Comparison of ENCODE assay signal across 12 cellular contexts in the genomic region with DNA sequence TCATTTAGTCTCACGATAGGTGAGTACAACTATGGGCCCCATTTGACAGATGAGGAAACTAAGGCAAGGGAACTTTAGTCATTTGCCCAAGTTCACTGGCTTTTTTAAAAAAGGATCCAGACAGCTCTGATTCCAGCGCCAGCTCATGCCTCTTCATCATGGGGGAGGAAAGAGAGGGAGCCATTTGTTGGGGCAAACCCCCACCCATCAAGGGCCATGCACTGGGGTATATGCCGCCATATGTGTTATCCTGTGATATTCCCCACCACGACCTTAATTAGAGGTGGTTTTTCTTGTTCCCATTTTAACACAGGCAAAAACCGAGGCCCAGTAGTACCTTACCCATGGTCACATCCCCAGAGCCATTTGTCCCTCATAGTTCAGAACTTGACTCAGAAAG. TPM values are rescaled to one million over a fixed set of nuclear protein-coding genes. Genes with fewer than 3 reads are reported as not detected.
A peak's percentile ranks its signal among the peaks of the same experiment; 100 is the strongest.
DNase-seq lines count a peak whose midpoint lies in the region; ATAC-seq and TF ChIP-seq lines count a peak whose summit lies in the region.
"Had no signal": no experiment of that assay in that cellular context is flagged by ENCODE, and none has a peak within 500 bp of the region (broad histone marks: within the 10 kb centered on the region; RNA-seq: fewer than 3 reads in every experiment).

No MANE protein-coding gene starts in this region.

- H3K36me3 Mint-ChIP-seq in activated naive CD4-positive, alpha-beta T cell treated with anti-CD3 and anti-CD28 coated beads, Interleukin-2, amount 10 ng/mL, durations not matched to agents 7 days and 5 days: peaks cover 29% of the 10 kb centered on the region
- H3K36me3 Mint-ChIP-seq in natural killer cell treated with Interleukin-12 subunit alpha and Interleukin-12 subunit beta and Interleukin-15 and Interleukin-18, amount 100 ng/mL, for 72 hours: peaks cover 2% of the 10 kb centered on the region

- H3K4me3 ChIP-seq in coronary artery (no peak overlapping the region), tibial nerve (no peak overlapping the region), BE2C (ENCODE audit: low read depth, low read length) (no peak overlapping the region)

- H3K27ac ChIP-seq in coronary artery (peak overlapping the region; percentile 59 to 86), tibial nerve (peak overlapping the region in 3 of 4 donors; percentile 21 to 81 (median 81))

- DNase-seq in activated naive CD4-positive, alpha-beta T cell treated with anti-CD3 and anti-CD28 coated beads, Interleukin-2, amount 10 ng/mL, durations not matched to agents 7 days and 5 days: no peak
- DNase-seq in activated naive CD4-positive, alpha-beta T cell treated with Interleukin-2 at 50 U/mL for 16 hours: no peak
- DNase-seq in coronary artery (ENCODE audit: low spot score) (no peak), tibial nerve (ENCODE audit: low spot score in 2 of 2) (peak in 1 of 2 donors; percentile 5), NCI-H2081 (lab: John Stamatoyannopoulos, UW) (no peak), NCI-H2196 (lab: John Stamatoyannopoulos, UW; ENCODE audit: unreplicated experiment) (no peak), BE2C (no peak)
- peak; percentile 15 for DNase-seq in natural killer cell treated with Interleukin-12 subunit alpha and Interleukin-12 subunit beta and Interleukin-15 and Interleukin-18, amount 100 ng/mL, for 72 hours (ENCODE audit: low spot score)
- DNase-seq: NCI-H1694, T-helper 1 cell had no signal

- 83 to 86% methylated on average over 5 of the region's 5 CpGs for WGBS in tibial nerve, 2 donors

- no peaks in the 10 kb centered on the region for H3K27me3 Mint-ChIP-seq in activated naive CD4-positive, alpha-beta T cell treated with anti-CD3 and anti-CD28 coated beads, Interleukin-2, amount 10 ng/mL, durations not matched to agents 7 days and 5 days
- H3K27me3 Mint-ChIP-seq in natural killer cell treated with Interleukin-12 subunit alpha and Interleukin-12 subunit beta and Interleukin-15 and Interleukin-18, amount 100 ng/mL, for 72 hours: no peaks in the 10 kb centered on the region

- TF ChIP-seq POLR2A in tibial nerve (IDR thresholded peaks at IDR 0.05): no peak

- no peak for TF ChIP-seq EP300 in tibial nerve (IDR thresholded peaks at IDR 0.05)

- ATAC-seq in natural killer cell treated with Interleukin-12 subunit alpha and Interleukin-12 subunit beta and Interleukin-15 and Interleukin-18, amount 100 ng/mL, for 72 hours: no peak

- H3K27me3 ChIP-seq in tibial nerve (no peaks in the 10 kb centered on the region), BE2C (no peaks in the 10 kb centered on the region)

- H3K4me1 ChIP-seq in tibial nerve: peaks cover 0 to 70% (median 48%) of the 10 kb centered on the region in 4 donors
- peaks cover 45% of the 10 kb centered on the region for H3K4me1 ChIP-seq in BE2C

- H3K9me3 ChIP-seq in tibial nerve: no peaks in the 10 kb centered on the region
- H3K9me3 ChIP-seq in BE2C: no peaks in the 10 kb centered on the region

- H3K27ac Mint-ChIP-seq in activated naive CD4-positive, alpha-beta T cell treated with anti-CD3 and anti-CD28 coated beads, Interleukin-2, amount 10 ng/mL, durations not matched to agents 7 days and 5 days: peak overlapping the region; percentile 24
- peak overlapping the region; percentile 39 to 73 for H3K27ac Mint-ChIP-seq in natural killer cell treated with Interleukin-12 subunit alpha and Interleukin-12 subunit beta and Interleukin-15 and Interleukin-18, amount 100 ng/mL, for 72 hours

- peaks cover 41% of the 10 kb centered on the region for H3K4me1 Mint-ChIP-seq in activated naive CD4-positive, alpha-beta T cell treated with anti-CD3 and anti-CD28 coated beads, Interleukin-2, amount 10 ng/mL, durations not matched to agents 7 days and 5 days
- peaks cover 31 to 32% of the 10 kb centered on the region in 2 donors for H3K4me1 Mint-ChIP-seq in natural killer cell treated with Interleukin-12 subunit alpha and Interleukin-12 subunit beta and Interleukin-15 and Interleukin-18, amount 100 ng/mL, for 72 hours (ENCODE audit: low read depth in 2 of 2)

- H3K4me3 Mint-ChIP-seq in activated naive CD4-positive, alpha-beta T cell treated with anti-CD3 and anti-CD28 coated beads, Interleukin-2, amount 10 ng/mL, durations not matched to agents 7 days and 5 days: no peak overlapping the region
- H3K4me3 Mint-ChIP-seq in natural killer cell treated with Interleukin-12 subunit alpha and Interleukin-12 subunit beta and Interleukin-15 and Interleukin-18, amount 100 ng/mL, for 72 hours: no peak overlapping the region

- TF ChIP-seq CTCF in coronary artery (IDR thresholded peaks at IDR 0.05) (no peak), tibial nerve (IDR thresholded peaks at IDR 0.05) (no peak), BE2C (IDR thresholded peaks at IDR 0.05; ENCODE audit: low read depth, low read length) (no peak)

- CTCF ChIA-PET in activated naive CD4-positive, alpha-beta T cell treated with anti-CD3 and anti-CD28 coated beads, Interleukin-2, amount 10 ng/mL, durations not matched to agents 7 days and 5 days (lab: Charles Lee): interaction anchor here (1.0 kb wide), 1 partner anchor 10 kb away, joined by 3 read pairs; a partner anchor contains a TSS

- no peaks in the 10 kb centered on the region for H3K9me3 Mint-ChIP-seq in activated naive CD4-positive, alpha-beta T cell treated with anti-CD3 and anti-CD28 coated beads, Interleukin-2, amount 10 ng/mL, durations not matched to agents 7 days and 5 days
- H3K9me3 Mint-ChIP-seq in natural killer cell treated with Interleukin-12 subunit alpha and Interleukin-12 subunit beta and Interleukin-15 and Interleukin-18, amount 100 ng/mL, for 72 hours: no peaks in the 10 kb centered on the region

- H3K36me3 ChIP-seq in tibial nerve (peaks cover 0 to 50% (median 5%) of the 10 kb centered on the region in 3 donors), BE2C (peaks cover 21% of the 10 kb centered on the region)

RNA-seq across cellular contexts. Expression of a gene that starts 0.6 kb away (rescaled TPM):
- total RNA-seq in natural killer cell treated with Interleukin-12 subunit alpha and Interleukin-12 subunit beta and Interleukin-15 and Interleukin-18, amount 100 ng/mL, for 72 hours: 1 to 10 TPM; 2.6 to 3.0 TPM
- 10 to 100 TPM in 2 of 4 donors, 1 to 10 TPM in 2; 4.6 to 37.8 (median 13.5) TPM for total RNA-seq in tibial nerve
- 6.8 TPM for polyA plus RNA-seq in BE2C (2012; ENCODE audit: insufficient read depth, insufficient read length, low read depth)
- polyA plus RNA-seq: AG04450, fibroblast of lung had no signal

RNA-seq across cellular contexts. Expression of a gene that starts 9.8 kb away (rescaled TPM):
- 100 to 1,000 TPM in 1 of 2 donors, 10 to 100 TPM in 1; 75.6 to 104 TPM for total RNA-seq in natural killer cell treated with Interleukin-12 subunit alpha and Interleukin-12 subunit beta and Interleukin-15 and Interleukin-18, amount 100 ng/mL, for 72 hours
- total RNA-seq in tibial nerve: 100 to 1,000 TPM; 111 to 179 (median 143) TPM
- 322 TPM for polyA plus RNA-seq in BE2C (2012; ENCODE audit: insufficient read depth, insufficient read length, low read depth)

RNA-seq across cellular contexts. Expression of a gene that starts 10.2 kb away (rescaled TPM):
- total RNA-seq in natural killer cell treated with Interleukin-12 subunit alpha and Interleukin-12 subunit beta and Interleukin-15 and Interleukin-18, amount 100 ng/mL, for 72 hours: 10 to 100 TPM; 20.6 to 22.0 TPM
- total RNA-seq in tibial nerve: 10 to 100 TPM; 62.3 to 68.9 (median 63.6) TPM
- polyA plus RNA-seq in BE2C (2012; ENCODE audit: insufficient read depth, insufficient read length, low read depth): 212 TPM

RNA-seq across cellular contexts. Expression of a gene that starts 32.1 kb away (rescaled TPM):
- total RNA-seq in natural killer cell treated with Interleukin-12 subunit alpha and Interleukin-12 subunit beta and Interleukin-15 and Interleukin-18, amount 100 ng/mL, for 72 hours: 10 to 100 TPM; 42.8 to 79.0 TPM
- 100 to 1,000 TPM; 183 to 282 (median 202) TPM for total RNA-seq in tibial nerve
- polyA plus RNA-seq in BE2C (2012; ENCODE audit: insufficient read depth, insufficient read length, low read depth): 3.5 TPM

RNA-seq across cellular contexts. Expression of a gene that starts 43.2 kb away (rescaled TPM):
- total RNA-seq in natural killer cell treated with Interleukin-12 subunit alpha and Interleukin-12 subunit beta and Interleukin-15 and Interleukin-18, amount 100 ng/mL, for 72 hours: 100 to 1,000 TPM; 509 to 675 TPM
- 100 to 1,000 TPM; 193 to 248 (median 222) TPM for total RNA-seq in tibial nerve
- polyA plus RNA-seq in BE2C (2012; ENCODE audit: insufficient read depth, insufficient read length, low read depth): 275 TPM
